ENCODE assay signal across 8 cellular contexts in the genomic region with DNA sequence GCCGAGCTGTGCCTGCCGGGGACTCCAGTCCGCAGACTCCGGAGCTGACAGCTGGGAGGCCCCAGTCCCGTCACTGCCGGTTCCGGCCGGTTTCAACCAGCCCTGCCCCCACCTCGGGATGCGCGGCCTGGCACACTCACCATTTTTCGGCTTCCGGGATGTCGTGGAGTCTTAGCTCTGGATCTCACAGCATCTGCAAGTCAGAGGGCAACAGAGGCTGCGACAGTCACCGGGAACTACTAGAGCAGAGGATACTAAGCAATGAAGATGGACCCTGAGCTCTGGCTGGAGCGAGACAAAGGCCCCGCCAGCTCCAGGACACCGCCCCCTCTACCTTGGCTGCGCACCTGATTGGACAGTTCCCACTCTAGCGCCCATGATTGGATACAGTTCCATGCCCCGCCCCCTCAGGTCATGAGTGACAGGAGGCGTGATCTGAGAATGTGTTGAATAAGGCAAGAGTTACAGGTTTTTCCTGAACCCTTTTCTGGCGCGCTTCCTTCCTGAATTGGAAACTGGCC. TPM values are rescaled to one million over a fixed set of nuclear protein-coding genes. Genes with fewer than 3 reads are reported as not detected.
A peak's percentile ranks its signal among the peaks of the same experiment; 100 is the strongest.
DNase-seq lines count a peak whose midpoint lies in the region; ATAC-seq, FAIRE-seq and TF ChIP-seq lines count a peak whose summit lies in the region.

A gene (minus strand): TSS at position 303 of the 521 bp plus-strand sequence. CDS start 160 bp downstream, at position 143.

- ATAC-seq in HG02870 (IDR thresholded peaks at IDR 0.05; ENCODE audit: unreplicated experiment): peak; percentile 99
- no peak for ATAC-seq in GM19324 (IDR thresholded peaks at IDR 0.05; ENCODE audit: low FRiP score, unreplicated experiment)

- no peaks in the 10 kb centered on the region for H3K9me3 ChIP-seq in kidney (ENCODE audit: control insufficient read depth in 1 of 2, low read length in 2 of 2)

- peak; percentile 95 for FAIRE-seq in kidney (lab: Jason Lieb, UNC)

- intact Hi-C loops in kidney (cut with DNase I): no loop called here

- H3K4me3 ChIP-seq in choroid plexus epithelial cell (ENCODE audit: low read depth, low read length) (peak within 1 kb of the TSS; percentile 78), kidney (ENCODE audit: low read length in 2 of 2) (peak within 1 kb of the TSS; percentile 82 to 91)

- peak within 1 kb of the TSS in 1 of 2 donors; percentile 60 for H3K27ac ChIP-seq in kidney (ENCODE audit: low read depth in 2 of 2, low read length in 2 of 2)

- no peak for TF ChIP-seq CTCF in choroid plexus epithelial cell (conservative IDR thresholded peaks at IDR 0.05; ENCODE audit: low read depth, low read length)
- TF ChIP-seq CTCF in kidney (IDR thresholded peaks at IDR 0.05; ENCODE audit: borderline replicate concordance, extremely low read depth, insufficient read depth): no peak

- peak within 1 kb of the TSS; percentile 5 to 77 for H3K9ac ChIP-seq in kidney (ENCODE audit: low read length in 2 of 2)

- peak; percentile 23 for TF ChIP-seq POLR2A in GM15510 (IDR thresholded peaks at IDR 0.05; ENCODE audit: borderline replicate concordance, extremely low read depth, insufficient read length)

- DNase-seq in NCI-H2081 treated with DMSO at 0.1 percent for 48 hours (lab: John Stamatoyannopoulos, UW) (peak; percentile 89), choroid plexus epithelial cell (ENCODE audit: low read depth) (peak; percentile 97), kidney (peak; percentile 98)
- DNase-seq in activated CD4-positive, alpha-beta T cell treated with anti-CD3 and anti-CD28 coated beads for 1 hour: peak; percentile 86
- peak; percentile 90 to 95 (median 94) for DNase-seq in stimulated activated CD4-positive, alpha-beta T cell treated with anti-CD3 and anti-CD28 coated beads, Interleukin-12 subunit alpha, Interleukin-12 subunit beta, amount 100 ng/mL, for 48 hours (ENCODE audit: low read depth in 2 of 3, low spot score in 1 of 3)

- H3K36me3 ChIP-seq in kidney (ENCODE audit: control insufficient read depth in 1 of 2, insufficient read depth in 2 of 2, low read length in 2 of 2): no peaks in the 10 kb centered on the region

- peaks cover 0 to 2% of the 10 kb centered on the region in 2 donors for H3K4me1 ChIP-seq in kidney (ENCODE audit: control insufficient read depth in 1 of 2, insufficient read depth in 1 of 2, low read depth in 1 of 2, low read length in 2 of 2)

RNA-seq across cellular contexts. Expression of the gene that starts here (rescaled TPM):
- total RNA-seq in kidney: 8.6 TPM
- polyA plus RNA-seq in kidney (ENCODE audit: insufficient read depth, low read depth, low replicate concordance): 6.5 TPM
